In genomic region chr4:27624749-27625148, GRCh38 we compare ENCODE assay signal across 31 cellular contexts.
"Had no signal": no experiment of that assay in that cellular context is flagged by ENCODE, and none has a peak within 500 bp of the region (broad histone marks: within the 10 kb centered on the region; RNA-seq: fewer than 3 reads in every experiment).

No MANE protein-coding gene starts in this region.

- H3K4me3 ChIP-seq: coronary artery, dorsolateral prefrontal cortex had no signal

- FAIRE-seq: astrocyte, bronchial epithelial cell, frontal cortex, TTC549 had no signal

- DNase-seq: activated CD4-positive, alpha-beta memory T cell treated with anti-CD3 and anti-CD28 coated beads, Interleukin-2, amount 10 ng/mL, durations not matched to agents 7 days and 5 days; activated CD4-positive, alpha-beta T cell treated with anti-CD3 and anti-CD28 coated beads for 1 hour; activated CD4-positive, alpha-beta T cell treated with anti-CD3 and anti-CD28 coated beads for 4 hours; activated CD4-positive, alpha-beta T cell treated with anti-CD3 and anti-CD28 coated beads, Interleukin-2, amount 10 ng/mL, durations not matched to agents 7 days and 5 days; activated CD4-positive, alpha-beta T cell treated with anti-CD3 and anti-CD28 coated beads, Interleukin-2, amount 50 U/mL, for 4 hours; activated CD8-positive, alpha-beta memory T cell treated with anti-CD3 and anti-CD28 coated beads, Interleukin-2, amount 50 U/mL, for 48 hours; activated gamma-delta T cell; activated naive CD4-positive, alpha-beta T cell; activated naive CD4-positive, alpha-beta T cell treated with anti-CD3 and anti-CD28 coated beads, Interleukin-2, amount 10 ng/mL, durations not matched to agents 7 days and 5 days; activated naive CD8-positive, alpha-beta T cell treated with anti-CD3 and anti-CD28 coated beads, Interleukin-2, amount 10 ng/mL, durations not matched to agents 7 days and 5 days; activated T-cell treated with anti-CD3 and anti-CD28 coated beads for 4 hours; activated T-cell treated with anti-CD3 and anti-CD28 coated beads, Interleukin-2, amount 50 U/mL, for 24 hours; activated T-cell treated with anti-CD3 and anti-CD28 coated beads, Interleukin-2, amount 50 U/mL, for 72 hours; amniotic stem cell; anterior cingulate cortex; brain microvascular endothelial cell; dorsolateral prefrontal cortex; effector memory CD4-positive, alpha-beta T cell; endodermal cell; foreskin fibroblast; head of caudate nucleus; T-helper 2 cell had no signal

- H3K36me3 ChIP-seq: brain microvascular endothelial cell had no signal

- ATAC-seq: activated naive CD4-positive, alpha-beta T cell treated with anti-CD3 and anti-CD28 coated beads, Interleukin-2, amount 50 U/mL, for 72 hours; activated T-cell treated with anti-CD3 and anti-CD28 coated beads, Interleukin-2, amount 50 U/mL, for 72 hours; esophagus mucosa; WTC11 had no signal

- H3K27ac ChIP-seq: brain microvascular endothelial cell, coronary artery, dorsolateral prefrontal cortex, VCaP had no signal

- H3K27me3 ChIP-seq: brain microvascular endothelial cell, dorsolateral prefrontal cortex had no signal
